In the genomic region with DNA sequence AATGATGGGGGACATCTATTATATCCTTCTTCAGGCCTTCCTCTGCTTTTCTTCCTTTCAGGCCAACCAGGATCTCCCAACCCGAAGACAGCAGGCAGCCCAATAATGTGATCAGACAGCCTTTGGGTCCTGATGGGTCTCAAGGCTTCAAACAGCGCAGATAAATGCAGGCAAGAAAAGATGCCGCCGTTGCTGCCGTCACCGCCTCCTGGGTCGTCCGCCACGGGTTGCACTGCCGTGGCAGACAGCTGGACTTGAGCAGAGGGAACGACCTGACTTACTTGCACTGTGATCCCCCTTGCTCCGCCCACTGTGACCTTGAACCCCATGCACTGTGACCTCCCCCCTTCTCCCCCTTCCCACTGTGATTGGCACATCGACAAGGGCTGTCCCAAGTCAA, we compare ENCODE assay signal across 19 cellular contexts.
"Had no signal": no experiment of that assay in that cellular context is flagged by ENCODE, and none has a peak within 500 bp of the region (broad histone marks: within the 10 kb centered on the region; RNA-seq: fewer than 3 reads in every experiment).

No MANE protein-coding gene starts in this region.

- H3K27ac Mint-ChIP-seq: progenitor cell of endocrine pancreas; stimulated activated naive B cell treated with anti-CD40 and anti-IgM and Interleukin-4, amounts not matched to agents 10 μg/mL and 1 μg/mL and 100 μg/mL, for 72 hours had no signal

- H3K36me3 Mint-ChIP-seq: natural killer cell treated with Interleukin-12 subunit alpha and Interleukin-12 subunit beta and Interleukin-15 and Interleukin-18, amount 100 ng/mL, for 72 hours had no signal

- H3K27me3 Mint-ChIP-seq: naive thymus-derived CD4-positive, alpha-beta T cell; natural killer cell treated with Interleukin-12 subunit alpha and Interleukin-12 subunit beta and Interleukin-15 and Interleukin-18, amount 100 ng/mL, for 72 hours; progenitor cell of endocrine pancreas; stimulated activated naive B cell treated with anti-CD40 and anti-IgM and Interleukin-4, amounts not matched to agents 10 μg/mL and 1 μg/mL and 100 μg/mL, for 72 hours had no signal

- DNase-seq: hypothalamus; islet precursor cell; left ventricle myocardium inferior; midbrain; mucosa of descending colon; naive thymus-derived CD4-positive, alpha-beta T cell; ovary; stimulated activated CD4-positive, alpha-beta T cell treated with anti-CD3 and anti-CD28 coated beads, Interleukin-12 subunit alpha, Interleukin-12 subunit beta, amount 100 ng/mL, for 4 hours; stimulated activated CD4-positive, alpha-beta T cell treated with anti-CD3 and anti-CD28 coated beads, Interleukin-15, amount 100 ng/mL, for 24 hours; stimulated activated CD4-positive, alpha-beta T cell treated with anti-CD3 and anti-CD28 coated beads, Interleukin-2, amount 100 ng/mL, for 24 hours; stimulated activated CD4-positive, alpha-beta T cell treated with anti-CD3 and anti-CD28 coated beads, Interleukin-4, amount 100 ng/mL, for 1 hour; stimulated activated naive B cell treated with anti-CD40 and anti-IgM and Interleukin-4, amounts not matched to agents 10 μg/mL and 1 μg/mL and 100 μg/mL, for 72 hours; stimulated activated naive CD8-positive, alpha-beta T cell treated with anti-CD3 and anti-CD28 coated beads, Interleukin-15, Interleukin-2, amounts not matched to agents 100 U/mL and 50 U/mL, for 24 hours; tibial artery; trophoblast cell; upper lobe of right lung had no signal

- H3K4me3 Mint-ChIP-seq: naive thymus-derived CD4-positive, alpha-beta T cell; natural killer cell treated with Interleukin-12 subunit alpha and Interleukin-12 subunit beta and Interleukin-15 and Interleukin-18, amount 100 ng/mL, for 72 hours; stimulated activated naive B cell treated with anti-CD40 and anti-IgM and Interleukin-4, amounts not matched to agents 10 μg/mL and 1 μg/mL and 100 μg/mL, for 72 hours had no signal

- H3K9me3 Mint-ChIP-seq: naive thymus-derived CD4-positive, alpha-beta T cell; natural killer cell treated with Interleukin-12 subunit alpha and Interleukin-12 subunit beta and Interleukin-15 and Interleukin-18, amount 100 ng/mL, for 72 hours; stimulated activated naive B cell treated with anti-CD40 and anti-IgM and Interleukin-4, amounts not matched to agents 10 μg/mL and 1 μg/mL and 100 μg/mL, for 72 hours had no signal

- ATAC-seq: mucosa of descending colon; naive thymus-derived CD4-positive, alpha-beta T cell; natural killer cell treated with Interleukin-12 subunit alpha and Interleukin-12 subunit beta and Interleukin-15 and Interleukin-18, amount 100 ng/mL, for 72 hours; sciatic nerve; stimulated activated naive B cell treated with anti-CD40 and anti-IgM and Interleukin-4, amounts not matched to agents 10 μg/mL and 1 μg/mL and 100 μg/mL, for 72 hours; stimulated activated naive CD8-positive, alpha-beta T cell treated with anti-CD3 and anti-CD28 coated beads, Interleukin-15, Interleukin-2, amounts not matched to agents 100 U/mL and 50 U/mL, for 24 hours; upper lobe of right lung had no signal
